ENCODE assay signal across 19 cellular contexts in the genomic region with DNA sequence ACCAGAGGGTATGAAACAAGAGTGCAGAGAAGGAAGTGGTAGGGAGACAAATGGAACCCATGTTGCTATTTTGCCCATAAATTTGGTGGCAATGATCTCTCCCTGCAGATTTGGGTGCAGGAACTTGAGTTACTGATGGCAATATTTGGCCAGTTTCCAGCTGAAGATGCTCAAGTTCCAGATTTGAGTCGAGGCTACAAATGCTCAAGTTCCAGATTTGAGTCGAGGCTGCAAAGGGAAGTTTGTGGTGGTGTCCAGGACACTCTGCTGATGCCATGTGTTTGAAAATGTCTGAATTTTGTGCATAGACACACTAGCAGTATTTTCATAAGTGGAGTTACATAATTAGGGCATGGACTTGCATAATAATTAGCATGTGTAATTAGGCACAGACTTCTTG. TPM values are rescaled to one million over a fixed set of nuclear protein-coding genes. Genes with fewer than 3 reads are reported as not detected.
DNase-seq lines count a peak whose midpoint lies in the region; ATAC-seq and TF ChIP-seq lines count a peak whose summit lies in the region.
"Had no signal": no experiment of that assay in that cellular context is flagged by ENCODE, and none has a peak within 500 bp of the region (broad histone marks: within the 10 kb centered on the region; RNA-seq: fewer than 3 reads in every experiment).

No MANE protein-coding gene starts in this region.

- H3K56ac ChIP-seq in IMR-90 (ENCODE audit: extremely low read depth, insufficient read depth, low read length): no peak overlapping the region

- H4K5ac ChIP-seq in IMR-90 (ENCODE audit: low read depth, low read length): peak overlapping the region; percentile 63; the same call in 1 of the 2 replicates

- peaks cover 68% of the 10 kb centered on the region for H3K36me3 Mint-ChIP-seq in dendritic cell treated with granulocyte-macrophage colony-stimulating factor and Interleukin-4, amounts not matched to agents 40 ng/mL and 50 ng/mL, for 4 days (ENCODE audit: low read depth)
- H3K36me3 Mint-ChIP-seq in stimulated activated effector memory CD8-positive, alpha-beta T cell treated with anti-CD3 and anti-CD28 coated beads, Interleukin-12 subunit alpha, Interleukin-12 subunit beta, amount 100 ng/mL, for 72 hours: no peaks in the 10 kb centered on the region

- H3K4me2 ChIP-seq in IMR-90 (ENCODE audit: low read depth, low read length): no peak overlapping the region

- peak overlapping the region; percentile 33; the same call in 1 of the 2 replicates for H2BK120ac ChIP-seq in IMR-90 (ENCODE audit: low read depth, low read length)

- no peak overlapping the region for H2BK20ac ChIP-seq in IMR-90 (ENCODE audit: low read depth, low read length)

- no peak overlapping the region for H4K8ac ChIP-seq in IMR-90 (ENCODE audit: low read depth in 2 of 2, low read length in 2 of 2)

- no peak overlapping the region for H2BK5ac ChIP-seq in IMR-90 (ENCODE audit: low read depth, low read length, poor library complexity, severe bottlenecking)

- H3K4me3 ChIP-seq in right atrium auricular region: no peak overlapping the region
- no peak overlapping the region for H3K4me3 ChIP-seq in IMR-90 (ENCODE audit: insufficient read depth, low read depth, low read length)
- H3K4me3 ChIP-seq: BLaER1 treated with 17β-estradiol and CSF1 and Interleukin-3, amounts not matched to agents 10 nM and 100 nM had no signal

- no peak for TF ChIP-seq POLR2A in IMR-90 (IDR thresholded peaks at IDR 0.05; ENCODE audit: low read depth, low read length)
- no peak for TF ChIP-seq POLR2A in GM18505 (IDR thresholded peaks at IDR 0.05; ENCODE audit: borderline replicate concordance, extremely low read depth, insufficient read depth, insufficient read length)

- no peak for ATAC-seq in left ventricle myocardium superior
- ATAC-seq in IMR-90 (ENCODE audit: low read depth): no peak
- ATAC-seq in stimulated activated effector memory CD8-positive, alpha-beta T cell treated with anti-CD3 and anti-CD28 coated beads, Interleukin-12 subunit alpha, Interleukin-12 subunit beta, amount 100 ng/mL, for 72 hours: peak; percentile 60
- ATAC-seq in GM18505 (IDR thresholded peaks at IDR 0.05; ENCODE audit: unreplicated experiment): no peak
- no peak for ATAC-seq in HG03097 (IDR thresholded peaks at IDR 0.05; ENCODE audit: low FRiP score, unreplicated experiment)

- no peak overlapping the region for H3K4me3 Mint-ChIP-seq in dendritic cell treated with granulocyte-macrophage colony-stimulating factor and Interleukin-4, amounts not matched to agents 40 ng/mL and 50 ng/mL, for 4 days
- no peak overlapping the region for H3K4me3 Mint-ChIP-seq in stimulated activated effector memory CD8-positive, alpha-beta T cell treated with anti-CD3 and anti-CD28 coated beads, Interleukin-12 subunit alpha, Interleukin-12 subunit beta, amount 100 ng/mL, for 72 hours

- H2AK9ac ChIP-seq in IMR-90 (replicated peaks; ENCODE audit: low read depth, low read length, poor library complexity): no peak overlapping the region

- no peak for TF ChIP-seq RAD21 in IMR-90 (IDR thresholded peaks at IDR 0.05; ENCODE audit: low read length)

- dilution Hi-C loops in IMR-90 (cut with HindIII; ENCODE audit: low sequenced_read_pairs, unreplicated experiment): no loop called here

- H3K27me3 ChIP-seq in right atrium auricular region (no peaks in the 10 kb centered on the region), IMR-90 (ENCODE audit: control insufficient read depth, insufficient read depth, low read length) (no peaks in the 10 kb centered on the region)
- H3K27me3 ChIP-seq: BLaER1 treated with 17β-estradiol and CSF1 and Interleukin-3, amounts not matched to agents 10 nM and 100 nM had no signal

- 0 out of 2 replicates have a peak overlapping the region, but pooled peaks have one; percentile 11 for H3K14ac ChIP-seq in IMR-90 (replicated peaks; ENCODE audit: low read depth, low read length)

- WGBS in IMR-90 (ENCODE audit: extremely low coverage in 2 of 2, insufficient read length in 1 of 2), 2 experiments: 83% methylated on average over 2 of the region's 2 CpGs; no CpG with 5 or more reads in 1 of the 2 experiments

- intact Hi-C loops in left ventricle myocardium superior (cut with micrococcal nuclease) (no loop called here), IMR-90 (cut with micrococcal nuclease) (loop anchor here (5.0 kb wide), 1 partner anchor 93 kb away; the partner anchor contains the start of gene HIPK2)
- intact Hi-C loops in dendritic cell treated with granulocyte-macrophage colony-stimulating factor and Interleukin-4, amounts not matched to agents 40 ng/mL and 50 ng/mL, for 4 days (cut with micrococcal nuclease): loop anchor here (10.0 kb wide), 1 partner anchor 225 kb away; no protein-coding TSS in a partner anchor

- H4K91ac ChIP-seq in IMR-90 (ENCODE audit: insufficient read depth, low read depth, low read length): no peak overlapping the region

- H3K27ac Mint-ChIP-seq in dendritic cell treated with granulocyte-macrophage colony-stimulating factor and Interleukin-4, amounts not matched to agents 40 ng/mL and 50 ng/mL, for 4 days: peak overlapping the region; percentile 6
- peak overlapping the region; percentile 11 for H3K27ac Mint-ChIP-seq in stimulated activated effector memory CD8-positive, alpha-beta T cell treated with anti-CD3 and anti-CD28 coated beads, Interleukin-12 subunit alpha, Interleukin-12 subunit beta, amount 100 ng/mL, for 72 hours

- no TSS peak for BruUV-seq in IMR-90 (replicated peaks; lab: Mats Ljungman, UMichigan)

- TF ChIP-seq CTCF in right atrium auricular region (IDR thresholded peaks at IDR 0.05) (no peak), IMR-90 (conservative IDR thresholded peaks at IDR 0.05; ENCODE audit: low read depth, low read length) (no peak)

- DNase-seq in right atrium auricular region (ENCODE audit: low spot score) (peak; percentile 52), left ventricle myocardium superior (no peak), IMR-90 (no peak), DMS79 treated with DMSO at 0.1 percent for 48 hours (lab: John Stamatoyannopoulos, UW) (no peak)
- DNase-seq in stimulated activated effector memory CD8-positive, alpha-beta T cell treated with anti-CD3 and anti-CD28 coated beads, Interleukin-12 subunit alpha, Interleukin-12 subunit beta, amount 100 ng/mL, for 72 hours (ENCODE audit: low spot score in 2 of 2): no peak
- DNase-seq: GDM1; KBM-7; NCI-H1092; NCI-H1436 treated with DMSO at 0.1 percent for 48 hours; NCI-H2029; NCI-H2171 treated with DMSO at 0.1 percent for 48 hours; NCI-H446 treated with DMSO at 0.1 percent for 48 hours; NK-92 treated with Interleukin-12 subunit alpha and Interleukin-12 subunit beta, amount 100 ng/mL, for 24 hours; OCI-M1; Right ventricle myocardium superior had no signal

- peaks cover 7% of the 10 kb centered on the region for H3K9me3 Mint-ChIP-seq in dendritic cell treated with granulocyte-macrophage colony-stimulating factor and Interleukin-4, amounts not matched to agents 40 ng/mL and 50 ng/mL, for 4 days
- H3K9me3 Mint-ChIP-seq in stimulated activated effector memory CD8-positive, alpha-beta T cell treated with anti-CD3 and anti-CD28 coated beads, Interleukin-12 subunit alpha, Interleukin-12 subunit beta, amount 100 ng/mL, for 72 hours: no peaks in the 10 kb centered on the region

- no peak overlapping the region for H3K27ac ChIP-seq in right atrium auricular region
- H3K27ac ChIP-seq in IMR-90 (ENCODE audit: insufficient read depth, low read length): no peak overlapping the region
- H3K27ac ChIP-seq: BLaER1 treated with 17β-estradiol and CSF1 and Interleukin-3, amounts not matched to agents 10 nM and 100 nM had no signal

- POLR2A ChIA-PET in IMR-90 (lab: Charles Lee; ENCODE audit: unreplicated experiment): no interaction called here

- no peaks in the 10 kb centered on the region for H3K27me3 Mint-ChIP-seq in dendritic cell treated with granulocyte-macrophage colony-stimulating factor and Interleukin-4, amounts not matched to agents 40 ng/mL and 50 ng/mL, for 4 days

- H2AK5ac ChIP-seq in IMR-90 (ENCODE audit: low read depth, low read length): no peak overlapping the region

- peaks cover 0 to 8% of the 10 kb centered on the region in 2 donors for H3K4me1 ChIP-seq in right atrium auricular region
- peaks cover 13% of the 10 kb centered on the region for H3K4me1 ChIP-seq in IMR-90 (ENCODE audit: control insufficient read depth, insufficient read depth, low read length)

- no peak overlapping the region for H3K23ac ChIP-seq in IMR-90 (ENCODE audit: low read depth, low read length)

- H3K36me3 ChIP-seq in right atrium auricular region (no peaks in the 10 kb centered on the region), IMR-90 (ENCODE audit: control insufficient read depth, insufficient read depth, low read length) (peaks cover 5% of the 10 kb centered on the region)

- H3K79me1 ChIP-seq in IMR-90 (ENCODE audit: low read depth in 1 of 2, low read length in 2 of 2): peaks cover 0 to 3% of the 10 kb centered on the region in 2 experiments; a peak in 1 of 4 replicates

- H4K20me1 ChIP-seq in IMR-90 (ENCODE audit: insufficient read depth, low read length): no peaks in the 10 kb centered on the region

- no peak overlapping the region for H3K4ac ChIP-seq in IMR-90 (ENCODE audit: low read depth, low read length)

- H3K9ac ChIP-seq in IMR-90 (ENCODE audit: low read depth, low read length): no peak overlapping the region
- H3K9ac ChIP-seq: BLaER1 treated with 17β-estradiol and CSF1 and Interleukin-3, amounts not matched to agents 10 nM and 100 nM had no signal

- in situ Hi-C loops in IMR-90 (cut with MboI; ENCODE audit: low sequenced_read_pairs): no loop called here

- H2BK15ac ChIP-seq in IMR-90 (ENCODE audit: low read depth, low read length): no peak overlapping the region

- H3K18ac ChIP-seq in IMR-90 (ENCODE audit: low read depth, low read length): no peak overlapping the region; the same call in 1 of the 2 replicates

- CTCF ChIA-PET in IMR-90 (lab: Yijun Ruan, JAX): no interaction called here

- H3K9me1 ChIP-seq in IMR-90 (ENCODE audit: insufficient read depth, low read length): peaks cover 4% of the 10 kb centered on the region; the same call in 1 of the 2 replicates

- peaks cover 38% of the 10 kb centered on the region for H3K4me1 Mint-ChIP-seq in dendritic cell treated with granulocyte-macrophage colony-stimulating factor and Interleukin-4, amounts not matched to agents 40 ng/mL and 50 ng/mL, for 4 days (ENCODE audit: low read depth)
- H3K4me1 Mint-ChIP-seq in stimulated activated effector memory CD8-positive, alpha-beta T cell treated with anti-CD3 and anti-CD28 coated beads, Interleukin-12 subunit alpha, Interleukin-12 subunit beta, amount 100 ng/mL, for 72 hours: peaks cover 12% of the 10 kb centered on the region

- H2AFZ ChIP-seq in IMR-90 (replicated peaks; ENCODE audit: low read length, poor library complexity): no peak overlapping the region

- H3K9me3 ChIP-seq in right atrium auricular region (no peaks in the 10 kb centered on the region), IMR-90 (ENCODE audit: control insufficient read depth, insufficient read depth, low read length) (peaks cover 3% of the 10 kb centered on the region)

RNA-seq across cellular contexts. Expression of gene TBXAS1, which starts 40.8 kb away (rescaled TPM):
- total RNA-seq in right atrium auricular region (10 to 100 TPM in 1 of 2 donors, 1 to 10 TPM in 1; 4.6 to 15.3 TPM), left ventricle myocardium superior (5.0 TPM), IMR-90 (2012; rRNA removed) (5.3 and 5.9 TPM in 2 replicates)
- polyA plus RNA-seq in IMR-90 (2012; rRNA removed): 10.0 and 10.8 TPM in 2 replicates
- polyA plus RNA-seq in IMR-90 (2012; cell fraction: cytosol; rRNA removed): 9.9 and 18.5 TPM in 2 replicates
- 5.7 and 23.0 TPM in 2 replicates for polyA plus RNA-seq in IMR-90 (2012; cell fraction: nucleus; rRNA removed; ENCODE audit: low replicate concordance)
